Comparison of ENCODE assay signal across 8 cellular contexts in the genomic region with DNA sequence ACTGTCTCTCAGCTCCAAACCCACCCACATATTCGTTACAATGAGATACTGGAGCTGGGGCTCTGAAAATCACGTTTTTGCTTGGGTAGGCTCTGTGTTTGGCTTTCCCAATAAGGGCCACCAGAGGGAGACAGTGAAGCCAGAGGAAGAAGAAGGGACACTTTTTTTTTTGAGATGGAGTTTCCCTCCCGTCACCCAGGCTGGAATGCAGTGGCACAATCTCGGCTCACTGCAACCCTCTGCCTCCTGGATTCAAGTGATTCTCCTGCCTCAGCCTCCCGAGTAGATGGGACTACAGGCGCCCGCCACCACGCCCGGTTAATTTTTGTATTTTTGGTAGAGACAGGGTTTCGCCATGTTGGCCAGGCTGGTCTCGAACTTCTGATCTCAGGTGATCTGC. TPM values are rescaled to one million over a fixed set of nuclear protein-coding genes. Genes with fewer than 3 reads are reported as not detected.
A peak's percentile ranks its signal among the peaks of the same experiment; 100 is the strongest.
DNase-seq lines count a peak whose midpoint lies in the region; ATAC-seq and TF ChIP-seq lines count a peak whose summit lies in the region.
"Not testable (repeated sequence)": the region's sequence is repeated elsewhere in the genome, so short reads cannot be mapped to it uniquely, and the experiment has no call there.

No MANE protein-coding gene starts in this region.

- not testable (repeated sequence) for H3K4me3 ChIP-seq in astrocyte of the spinal cord (ENCODE audit: low read depth, low read length); suprapubic skin
- peak overlapping the region in 1 of 2 experiments; percentile 16 for H3K4me3 ChIP-seq in neutrophil (ENCODE audit: low read depth in 1 of 2, low read length in 1 of 2)

- H3K36me3 ChIP-seq in neutrophil, suprapubic skin: not testable (repeated sequence)

- H3K27me3 ChIP-seq in neutrophil, suprapubic skin: not testable (repeated sequence)

- peaks cover 49 to 56% of the 10 kb centered on the region in 2 experiments for H3K4me1 ChIP-seq in neutrophil (ENCODE audit: control insufficient read depth in 1 of 2, insufficient read depth in 1 of 2, low read depth in 1 of 2, low read length in 1 of 2)
- H3K4me1 ChIP-seq in suprapubic skin: not testable (repeated sequence)

- DNase-seq in DMS53 treated with DMSO at 0.1 percent for 48 hours (lab: John Stamatoyannopoulos, UW; ENCODE audit: unreplicated experiment) (peak; percentile 65), KG1 (lab: John Stamatoyannopoulos, UW) (peak; percentile 27), astrocyte of the spinal cord (ENCODE audit: low read depth, low spot score) (peak; percentile 45), Right ventricle myocardium superior (peak; percentile 61)
- DNase-seq in NK-92 treated with Interleukin-12 subunit alpha and Interleukin-12 subunit beta, amount 100 ng/mL, for 24 hours (lab: John Stamatoyannopoulos, UW): peak; percentile 64
- peak; percentile 67 for DNase-seq in activated CD4-positive, CD25-positive, alpha-beta regulatory T cell treated with anti-CD3 and anti-CD28 coated beads, Interleukin-2, amount 50 U/mL, for 16 hours (ENCODE audit: low read depth, low spot score)
- DNase-seq in suprapubic skin (ENCODE audit: low spot score in 2 of 2): not testable (repeated sequence)

- intact Hi-C loops in Right ventricle myocardium superior (cut with DNase I): loop anchor here (5.0 kb wide), 1 partner anchor 67 kb away; no protein-coding TSS in a partner anchor

- not testable (repeated sequence) for TF ChIP-seq POLR2A in suprapubic skin (IDR thresholded peaks at IDR 0.05)

- peak; percentile 91 for TF ChIP-seq CTCF in astrocyte of the spinal cord (IDR thresholded peaks at IDR 0.05; ENCODE audit: low read depth, low read length)
- TF ChIP-seq CTCF in neutrophil (IDR thresholded peaks at IDR 0.05): peak; percentile 83
- peak; percentile 56 to 66 for TF ChIP-seq CTCF in suprapubic skin (IDR thresholded peaks at IDR 0.05)

- ATAC-seq in Right ventricle myocardium superior (ENCODE audit: poor library complexity): peak; percentile 76

- H3K27ac ChIP-seq in neutrophil: peak overlapping the region; percentile 37
- H3K27ac ChIP-seq in suprapubic skin: not testable (repeated sequence)

- WGBS in suprapubic skin: 54% methylated on average over 11 of the region's 11 CpGs

- not testable (repeated sequence) for H3K9me3 ChIP-seq in neutrophil, suprapubic skin

- TF ChIP-seq EP300 in suprapubic skin (IDR thresholded peaks at IDR 0.05): not testable (repeated sequence)

- in situ Hi-C loops in astrocyte of the spinal cord (cut with HindIII; ENCODE audit: low sequenced_read_pairs): not testable (repeated sequence)

RNA-seq across cellular contexts. Expression of gene ZDHHC18, which starts 16.4 kb away (rescaled TPM):
- total RNA-seq in Right ventricle myocardium superior (14.4 TPM), suprapubic skin (10 to 100 TPM; 23.7 to 38.5 (median 31.4) TPM)

RNA-seq across cellular contexts. Expression of gene PIGV, which starts 22.4 kb away (rescaled TPM):
- total RNA-seq in Right ventricle myocardium superior (5.5 TPM), suprapubic skin (10 to 100 TPM; 15.9 to 31.5 (median 25.6) TPM)

RNA-seq across cellular contexts. Expression of gene SFN, which starts 52.8 kb away (rescaled TPM):
- total RNA-seq in Right ventricle myocardium superior (not detected), suprapubic skin (1,000 to 10,000 TPM in 1 of 4 donors, 100 to 1,000 TPM in 3; 364 to 1,347 (median 744) TPM)

Comparison
In these comparisons a context has a peak if more than half of its experiments do, and no peak if none do; other contexts are left out.
1. RNA of gene SFN, which starts 52.8 kb away (total RNA-seq): 364 to 1,347 TPM in suprapubic skin; not detected in Right ventricle myocardium superior (single experiment); every median in the first group is over 100 times any median in the second.
2. Peak in every context shown above with its lines, with median percentiles within 50 percentile points of each other: CTCF ChIP-seq.